8 cellular contexts compared by ENCODE assay signal in genomic region chr1:25267288-25268142, GRCh38. TPM values are rescaled to one million over a fixed set of nuclear protein-coding genes. Genes with fewer than 3 reads are reported as not detected.
A peak's percentile ranks its signal among the peaks of the same experiment; 100 is the strongest.
DNase-seq lines count a peak whose midpoint lies in the region; ATAC-seq, FAIRE-seq and TF ChIP-seq lines count a peak whose summit lies in the region.
"Not testable (repeated sequence)": the region's sequence is repeated elsewhere in the genome, so short reads cannot be mapped to it uniquely, and the experiment has no call there.

No MANE protein-coding gene starts in this region.

- not testable (repeated sequence) for H3K23me2 ChIP-seq in H1 (ENCODE audit: low read depth, low read length)

- H4K91ac ChIP-seq in H1 (replicated peaks; ENCODE audit: insufficient read length, low read length), result not testable (repeated sequence)

- not testable (repeated sequence) for H2AK5ac ChIP-seq in H1 (ENCODE audit: low read depth, low read length)

- H3K27ac Mint-ChIP-seq in Calu3 (ENCODE audit: unreplicated experiment), result not testable (repeated sequence)

- peak; percentile 81 for FAIRE-seq in H1 (lab: Jason Lieb, UNC)

- not testable (repeated sequence) for H3K4me1 ChIP-seq in HUES6 (ENCODE audit: control insufficient read depth, insufficient read depth, low read length); H1 (replicated peaks in 1 of 4; ENCODE audit: control insufficient read depth in 3 of 4, insufficient read depth in 4 of 4, low read length in 3 of 4); mononuclear cell (ENCODE audit: insufficient read depth, low read length)

- not testable (repeated sequence) for TF ChIP-seq POLR2A in H1 (IDR thresholded peaks at IDR 0.05; ENCODE audit: control extremely low read depth in 1 of 2, low read depth in 2 of 2, low read length in 2 of 2)

- H2BK120ac ChIP-seq in H1 (replicated peaks; ENCODE audit: low read depth, low read length), result not testable (repeated sequence)

- not testable (repeated sequence) for H2BK5ac ChIP-seq in H1 (ENCODE audit: low read depth, low read length)

- not testable (repeated sequence) for H4K8ac ChIP-seq in H1 (ENCODE audit: extremely low read depth, insufficient read depth, low read length)

- not testable (repeated sequence) for H3K56ac ChIP-seq in H1 (replicated peaks; ENCODE audit: insufficient read length, low read depth, low read length)

- not testable (repeated sequence) for TF ChIP-seq EP300 in H1 (IDR thresholded peaks at IDR 0.05; ENCODE audit: borderline replicate concordance in 1 of 2, low read depth in 2 of 2, low read length in 2 of 2)

- not testable (repeated sequence) for H3K4me1 Mint-ChIP-seq in Calu3 (ENCODE audit: low read depth, unreplicated experiment)

- H3K9me3 ChIP-seq in HUES6 (ENCODE audit: control insufficient read depth, insufficient read depth, low read depth, low read length); H1 (ENCODE audit: insufficient read depth in 2 of 2, low read depth in 1 of 2, low read length in 1 of 2); mononuclear cell (ENCODE audit: low read depth, low read length): not testable (repeated sequence)

- intact Hi-C loops in Calu3 (cut with micrococcal nuclease; ENCODE audit: unreplicated experiment), result not testable (repeated sequence)

- H2BK20ac ChIP-seq in H1 (ENCODE audit: low read length), result not testable (repeated sequence)

- not testable (repeated sequence) for H3K18ac ChIP-seq in H1 (ENCODE audit: extremely low read depth, low read length)

- peak overlapping the region; percentile 33 for H3K9ac ChIP-seq in HUES6 (ENCODE audit: low read length)
- H3K9ac ChIP-seq in H1 (replicated peaks in 1 of 4; ENCODE audit: extremely low read depth in 1 of 4, low read depth in 3 of 4, low read length in 3 of 4), result peak overlapping the region in 1 of 4 experiments; percentile 75; a peak in 1 of 7 replicates

- TF ChIP-seq CTCF in Calu3 (IDR thresholded peaks at IDR 0.05; ENCODE audit: unreplicated experiment); H1 (IDR thresholded peaks at IDR 0.05; ENCODE audit: control extremely low read depth in 1 of 3, insufficient read depth in 1 of 3, low read depth in 1 of 3, low read length in 3 of 3): not testable (repeated sequence)

- not testable (repeated sequence) for H2BK12ac ChIP-seq in H1 (ENCODE audit: low read depth, low read length)

- H3K36me3 ChIP-seq in HUES6 (ENCODE audit: control insufficient read depth, insufficient read depth, low read length); H1 (ENCODE audit: control insufficient read depth in 2 of 4, insufficient read depth in 4 of 4, low read length in 3 of 4): not testable (repeated sequence)

- not testable (repeated sequence) for H4K20me1 ChIP-seq in H1 (replicated peaks in 1 of 2; ENCODE audit: control insufficient read depth in 1 of 2, insufficient read depth in 2 of 2, low read length in 2 of 2)

- not testable (repeated sequence) for H3K14ac ChIP-seq in H1 (ENCODE audit: insufficient read length)

- not testable (repeated sequence) for H3K9me3 Mint-ChIP-seq in Calu3 (ENCODE audit: low read depth, unreplicated experiment)

- not testable (repeated sequence) for H3K79me1 ChIP-seq in H1 (ENCODE audit: low read depth, low read length)

- POLR2A ChIA-PET in H1 (lab: Charles Lee; ENCODE audit: partially characterized antibody), result interaction anchor here (1.0 kb wide), 1 partner anchor 19 kb away, joined by 3 read pairs; no protein-coding TSS in a partner anchor

- H3K27me3 Mint-ChIP-seq in Calu3 (ENCODE audit: unreplicated experiment), result not testable (repeated sequence)

- H4K5ac ChIP-seq in H1 (ENCODE audit: insufficient read length, low read depth, low read length), result not testable (repeated sequence)

- peak overlapping the region; percentile 62 for H3K4me3 Mint-ChIP-seq in Calu3 (ENCODE audit: low read depth, unreplicated experiment)

- not testable (repeated sequence) for TF ChIP-seq RAD21 in H1 (IDR thresholded peaks at IDR 0.05 in 1 of 2, conservative IDR thresholded peaks at IDR 0.05 in 1 of 2; ENCODE audit: low read depth in 2 of 2, low read length in 2 of 2)

- not testable (repeated sequence) for H3K79me2 ChIP-seq in H1 (ENCODE audit: control insufficient read depth in 1 of 2, insufficient read depth in 2 of 2, low read length in 2 of 2)

- ATAC-seq in GM21576 (IDR thresholded peaks at IDR 0.05; ENCODE audit: unreplicated experiment), result peak; percentile 58

- H3K4ac ChIP-seq in H1 (replicated peaks; ENCODE audit: insufficient read length, low read depth, low read length), result not testable (repeated sequence)

- not testable (repeated sequence) for H3K36me3 Mint-ChIP-seq in Calu3 (ENCODE audit: insufficient read depth, unreplicated experiment)

- not testable (repeated sequence) for H2BK15ac ChIP-seq in H1 (ENCODE audit: low read length)

- not testable (repeated sequence) for H3K23ac ChIP-seq in H1 (ENCODE audit: insufficient read length)

- H3K4me2 ChIP-seq in H1 (ENCODE audit: insufficient read depth in 1 of 2, low read depth in 2 of 2, low read length in 2 of 2), result peak overlapping the region; percentile 73 to 85

- H3K27ac ChIP-seq in HUES6 (ENCODE audit: low read depth, low read length); H1 (ENCODE audit: low read depth, low read length): not testable (repeated sequence)

- not testable (repeated sequence) for H3K27me3 ChIP-seq in HUES6 (ENCODE audit: control insufficient read depth, insufficient read depth, low read length); H1 (replicated peaks in 1 of 4; ENCODE audit: control insufficient read depth in 3 of 4, extremely low read depth in 1 of 4, insufficient read depth in 3 of 4, low read length in 3 of 4); mononuclear cell (ENCODE audit: insufficient read depth, low read length)

- DNase-seq in Calu3 (peak; percentile 88), OCI-M1 (lab: John Stamatoyannopoulos, UW) (peak; percentile 82), activated T-cell treated with anti-CD3 and anti-CD28 coated beads for 1 hour (ENCODE audit: low read depth) (peak; percentile 90), H1 (ENCODE audit: low read depth in 1 of 2, low spot score in 2 of 2) (peak in 1 of 2 experiments; percentile 94)
- DNase-seq in stimulated activated CD8-positive, alpha-beta memory T cell treated with anti-CD3 and anti-CD28 coated beads, Interleukin-15, amount 100 ng/mL, for 48 hours (ENCODE audit: low read depth in 2 of 2), result peak; percentile 82 to 85

- 1% methylated on average over 30 of the region's 56 CpGs; no CpG with 5 or more reads in 1 of the 2 experiments for WGBS in H1 (ENCODE audit: extremely low coverage in 1 of 2, insufficient coverage in 1 of 2, insufficient read length in 1 of 2, insufficient replicate concordance in 2 of 2, low coverage in 1 of 2, low lambda C conversion rate in 2 of 2, missing lambda C conversion rate in 1 of 2), 2 experiments

- H3K4me3 ChIP-seq in HUES6 (ENCODE audit: low read depth, low read length) (peak overlapping the region; percentile 59), H1 (ENCODE audit: extremely low read depth in 1 of 4, insufficient read depth in 2 of 4, low read depth in 3 of 4, low read length in 4 of 4) (peak overlapping the region; percentile 34 to 75 (median 51)), mononuclear cell (ENCODE audit: low read length) (peak overlapping the region; percentile 46)

- CTCF ChIA-PET in Calu3 (lab: Charles Lee); H1 (lab: Charles Lee; ENCODE audit: partially characterized antibody): not testable (repeated sequence)

- H2AFZ ChIP-seq in H1 (ENCODE audit: low read length), result peak overlapping the region; percentile 82; the same call in 1 of the 2 replicates

- BruUV-seq in Calu3 (replicated peaks; lab: Mats Ljungman, UMichigan), result TSS peak; percentile 67

TF ChIP-seq in H1, 55 proteins besides CTCF, POLR2A, EP300 and RAD21 (continues in another document):
- TF ChIP-seq EGR1 (IDR thresholded peaks at IDR 0.05; ENCODE audit: borderline replicate concordance, low read depth, low read length) (peak; percentile 28; the same call in 1 of the 2 replicates), TAF1 (IDR thresholded peaks at IDR 0.05; ENCODE audit: low read depth, low read length) (0 out of 2 replicates have a peak, but pooled peaks have one; percentile 26)

RNA-seq across cellular contexts. Expression of gene RHD, which starts 4.8 kb away (rescaled TPM):
- not detected in 2 replicates for total RNA-seq in Calu3 (2022)
- not detected in 2 replicates for total RNA-seq in H1 (2021; fragmentation: NEBNext Ultra II Directional; extraction: Animal tissue kit (Norgen Biotek cat#: 25700))
- 0.21 and 0.33 TPM in 2 replicates for polyA plus RNA-seq in H1 (2011; rRNA removed)
- 0.08 TPM for polyA plus RNA-seq in H1 (2011; cell fraction: cytosol; rRNA removed)
- 0.13 TPM for polyA plus RNA-seq in H1 (2011; cell fraction: nucleus; rRNA removed)
- 0.32 to 0.72 TPM (median 0.52 TPM) in 4 replicates for polyA plus RNA-seq in H1 (2012, experiment 1 of 2)
- polyA plus RNA-seq in H1 (2012, experiment 2 of 2), result 0.12 TPM
- 0.02 TPM for polyA plus RNA-seq in H1 (2013, experiment 1 of 2)
- polyA plus RNA-seq in H1 (2013, experiment 2 of 2), result 0.04 TPM
- 2.7 TPM in 1 of 2 replicates, not detected in the other for polyA minus RNA-seq in H1 (2011; rRNA and poly(A)+ RNA removed)
- not detected for polyA minus RNA-seq in H1 (2011; cell fraction: cytosol; rRNA and poly(A)+ RNA removed)
- polyA minus RNA-seq in H1 (2011; cell fraction: nucleus; rRNA and poly(A)+ RNA removed), result not detected
- 1.2 TPM for total RNA-seq in mononuclear cell

RNA-seq across cellular contexts. Expression of gene RSRP1, which starts 20.3 kb away (rescaled TPM):
- 56.9 and 60.4 TPM in 2 replicates for total RNA-seq in Calu3 (2022)
- 59.4 and 60.4 TPM in 2 replicates for total RNA-seq in H1 (2021; fragmentation: NEBNext Ultra II Directional; extraction: Animal tissue kit (Norgen Biotek cat#: 25700))
- 32.9 and 38.2 TPM in 2 replicates for polyA plus RNA-seq in H1 (2011; rRNA removed)
- polyA plus RNA-seq in H1 (2011; cell fraction: cytosol; rRNA removed), result 66.1 TPM
- polyA plus RNA-seq in H1 (2011; cell fraction: nucleus; rRNA removed), result 111 TPM
- polyA plus RNA-seq in H1 (2012, experiment 1 of 2), result 33.1 to 58.0 TPM (median 48.2 TPM) in 4 replicates
- 8.9 TPM for polyA plus RNA-seq in H1 (2012, experiment 2 of 2)
- polyA plus RNA-seq in H1 (2013, experiment 1 of 2), result 57.6 TPM
- polyA plus RNA-seq in H1 (2013, experiment 2 of 2), result 50.1 TPM
- polyA minus RNA-seq in H1 (2011; rRNA and poly(A)+ RNA removed), result 37.6 and 38.0 TPM in 2 replicates
- polyA minus RNA-seq in H1 (2011; cell fraction: cytosol; rRNA and poly(A)+ RNA removed), result 41.4 TPM
- 80.9 TPM for polyA minus RNA-seq in H1 (2011; cell fraction: nucleus; rRNA and poly(A)+ RNA removed)
- total RNA-seq in mononuclear cell, result 292 TPM

RNA-seq across cellular contexts. Expression of gene SYF2, which starts 35.2 kb away (rescaled TPM):
- 24.3 and 28.2 TPM in 2 replicates for total RNA-seq in Calu3 (2022)
- total RNA-seq in H1 (2021; fragmentation: NEBNext Ultra II Directional; extraction: Animal tissue kit (Norgen Biotek cat#: 25700)), result 27.0 and 33.0 TPM in 2 replicates
- polyA plus RNA-seq in H1 (2011; rRNA removed), result 5.6 and 7.5 TPM in 2 replicates
- polyA plus RNA-seq in H1 (2011; cell fraction: cytosol; rRNA removed), result 18.7 TPM
- polyA plus RNA-seq in H1 (2011; cell fraction: nucleus; rRNA removed), result 3.3 TPM
- polyA plus RNA-seq in H1 (2012, experiment 1 of 2), result 25.4 to 44.2 TPM (median 29.6 TPM) in 4 replicates
- 8.1 TPM for polyA plus RNA-seq in H1 (2012, experiment 2 of 2)
- polyA plus RNA-seq in H1 (2013, experiment 1 of 2), result 49.2 TPM
- 48.2 TPM for polyA plus RNA-seq in H1 (2013, experiment 2 of 2)
- 3.8 and 4.2 TPM in 2 replicates for polyA minus RNA-seq in H1 (2011; rRNA and poly(A)+ RNA removed)
- 6.1 TPM for polyA minus RNA-seq in H1 (2011; cell fraction: cytosol; rRNA and poly(A)+ RNA removed)
- polyA minus RNA-seq in H1 (2011; cell fraction: nucleus; rRNA and poly(A)+ RNA removed), result 6.8 TPM
- total RNA-seq in mononuclear cell, result 98.0 TPM
